26 cellular contexts compared by ENCODE assay signal in genomic region chr9:113515862-113516261, GRCh38. TPM values are rescaled to one million over a fixed set of nuclear protein-coding genes. Genes with fewer than 3 reads are reported as not detected.
A peak's percentile ranks its signal among the peaks of the same experiment; 100 is the strongest.
DNase-seq lines count a peak whose midpoint lies in the region; ATAC-seq and TF ChIP-seq lines count a peak whose summit lies in the region.
"Had no signal": no experiment of that assay in that cellular context is flagged by ENCODE, and none has a peak within 500 bp of the region (broad histone marks: within the 10 kb centered on the region; RNA-seq: fewer than 3 reads in every experiment).

No MANE protein-coding gene starts in this region.

- H3K9me3 ChIP-seq in KOPT-K1 (ENCODE audit: insufficient read depth, low read length, poor library complexity, severe bottlenecking), result no peaks in the 10 kb centered on the region
- H3K9me3 ChIP-seq in Caco-2, result no peaks in the 10 kb centered on the region
- H3K9me3 ChIP-seq: stomach, tibial nerve had no signal

- no peak overlapping the region for H3K4me3 Mint-ChIP-seq in T-helper 1 cell treated with Interleukin-12 subunit alpha and Interleukin-12 subunit beta and Interleukin-4 antibody, amounts not matched to agents 30 μg/mL and 1 μg/mL, for 36 hours
- H3K4me3 Mint-ChIP-seq in endothelial cell (ENCODE audit: unreplicated experiment) (peak overlapping the region; percentile 82), natural killer cell (peak overlapping the region; percentile 49), Caco-2 (ENCODE audit: unreplicated experiment) (no peak overlapping the region)
- no peak overlapping the region for H3K4me3 Mint-ChIP-seq in activated CD8-positive, alpha-beta memory T cell treated with anti-CD3 and anti-CD28 coated beads, Interleukin-2, amount 10 ng/mL, durations not matched to agents 7 days and 5 days

- H3K4me1 ChIP-seq in Caco-2, result peaks cover 16% of the 10 kb centered on the region

- H3K4me1 Mint-ChIP-seq in T-helper 1 cell treated with Interleukin-12 subunit alpha and Interleukin-12 subunit beta and Interleukin-4 antibody, amounts not matched to agents 30 μg/mL and 1 μg/mL, for 36 hours (ENCODE audit: low read depth), result peaks cover 79% of the 10 kb centered on the region
- H3K4me1 Mint-ChIP-seq in endothelial cell (ENCODE audit: unreplicated experiment) (peaks cover 83% of the 10 kb centered on the region), natural killer cell (peaks cover 87 to 93% of the 10 kb centered on the region in 2 donors), Caco-2 (ENCODE audit: low read depth, unreplicated experiment) (peaks cover 24% of the 10 kb centered on the region)
- peaks cover 81% of the 10 kb centered on the region for H3K4me1 Mint-ChIP-seq in activated CD8-positive, alpha-beta memory T cell treated with anti-CD3 and anti-CD28 coated beads, Interleukin-2, amount 10 ng/mL, durations not matched to agents 7 days and 5 days

- peak overlapping the region; percentile 85 for H3K27ac ChIP-seq in KOPT-K1 (ENCODE audit: low read depth, low read length, poor library complexity, severe bottlenecking)
- H3K27ac ChIP-seq: tibial nerve had no signal

- POLR2A ChIA-PET in Caco-2 (lab: Charles Lee), result no interaction called here

- H3K36me3 ChIP-seq in KOPT-K1 (ENCODE audit: insufficient read depth, low read length) (no peaks in the 10 kb centered on the region), Caco-2 (ENCODE audit: control insufficient read depth, insufficient read depth, low read length) (peaks cover 3% of the 10 kb centered on the region)
- H3K36me3 ChIP-seq: tibial nerve had no signal

- no peaks in the 10 kb centered on the region for H3K27me3 Mint-ChIP-seq in T-helper 1 cell treated with Interleukin-12 subunit alpha and Interleukin-12 subunit beta and Interleukin-4 antibody, amounts not matched to agents 30 μg/mL and 1 μg/mL, for 36 hours (ENCODE audit: low read depth)
- peaks cover 19% of the 10 kb centered on the region for H3K27me3 Mint-ChIP-seq in endothelial cell (ENCODE audit: unreplicated experiment)
- no peaks in the 10 kb centered on the region for H3K27me3 Mint-ChIP-seq in natural killer cell (ENCODE audit: low read depth in 2 of 2)
- no peaks in the 10 kb centered on the region for H3K27me3 Mint-ChIP-seq in activated CD8-positive, alpha-beta memory T cell treated with anti-CD3 and anti-CD28 coated beads, Interleukin-2, amount 10 ng/mL, durations not matched to agents 7 days and 5 days
- no peaks in the 10 kb centered on the region for H3K27me3 Mint-ChIP-seq in Caco-2 (ENCODE audit: insufficient read depth, unreplicated experiment)

- no peaks in the 10 kb centered on the region for H3K27me3 ChIP-seq in Caco-2 (replicated peaks; ENCODE audit: control insufficient read depth, insufficient read depth, low read length)
- H3K27me3 ChIP-seq: stomach, tibial nerve had no signal

- intact Hi-C loops in natural killer cell (cut with micrococcal nuclease), result loop anchor here (2.0 to 10.0 kb wide), 3 partner anchors 69 to 241 kb away; partner anchors contain the start of genes C9orf43, CDC26, POLE3 and PRPF4
- intact Hi-C loops in Caco-2 (cut with micrococcal nuclease; ENCODE audit: unreplicated experiment), result loop anchor here (5.0 kb wide), 1 partner anchor 54 kb away; the partner anchor contains the start of gene RGS3

- no peak for ATAC-seq in natural killer cell
- no peak for ATAC-seq in activated CD8-positive, alpha-beta memory T cell treated with anti-CD3 and anti-CD28 coated beads, Interleukin-2, amount 10 ng/mL, durations not matched to agents 7 days and 5 days
- ATAC-seq: esophagus mucosa, Panc1 had no signal

- CTCF ChIA-PET in activated CD8-positive, alpha-beta memory T cell treated with anti-CD3 and anti-CD28 coated beads, Interleukin-2, amount 10 ng/mL, durations not matched to agents 7 days and 5 days (lab: Charles Lee), result interaction anchor here (2.2 to 10.1 kb wide), 2 partner anchors 8 to 65 kb away, joined by 10 to 105 read pairs; no protein-coding TSS in a partner anchor
- CTCF ChIA-PET in Caco-2 (lab: Charles Lee), result no interaction called here

- H3K9me3 Mint-ChIP-seq in T-helper 1 cell treated with Interleukin-12 subunit alpha and Interleukin-12 subunit beta and Interleukin-4 antibody, amounts not matched to agents 30 μg/mL and 1 μg/mL, for 36 hours, result no peaks in the 10 kb centered on the region
- H3K9me3 Mint-ChIP-seq in endothelial cell (ENCODE audit: unreplicated experiment), result no peaks in the 10 kb centered on the region
- H3K9me3 Mint-ChIP-seq in natural killer cell, result no peaks in the 10 kb centered on the region
- H3K9me3 Mint-ChIP-seq in activated CD8-positive, alpha-beta memory T cell treated with anti-CD3 and anti-CD28 coated beads, Interleukin-2, amount 10 ng/mL, durations not matched to agents 7 days and 5 days (ENCODE audit: low read depth), result no peaks in the 10 kb centered on the region
- no peaks in the 10 kb centered on the region for H3K9me3 Mint-ChIP-seq in Caco-2 (ENCODE audit: unreplicated experiment)

- no peak overlapping the region for H3K4me3 ChIP-seq in Caco-2 (ENCODE audit: low read depth, low read length)
- H3K4me3 ChIP-seq: smooth muscle cell, stomach, tibial nerve had no signal

- BruUV-seq in Caco-2 (replicated peaks; lab: Mats Ljungman, UMichigan), result no TSS peak

- H3K36me3 Mint-ChIP-seq in T-helper 1 cell treated with Interleukin-12 subunit alpha and Interleukin-12 subunit beta and Interleukin-4 antibody, amounts not matched to agents 30 μg/mL and 1 μg/mL, for 36 hours (ENCODE audit: low read depth), result peaks cover 7% of the 10 kb centered on the region
- H3K36me3 Mint-ChIP-seq in endothelial cell (ENCODE audit: low read depth, unreplicated experiment) (peaks cover 79% of the 10 kb centered on the region), natural killer cell (peaks cover 19% of the 10 kb centered on the region), Caco-2 (ENCODE audit: insufficient read depth, unreplicated experiment) (peaks cover 100% of the 10 kb centered on the region)
- H3K36me3 Mint-ChIP-seq in activated CD8-positive, alpha-beta memory T cell treated with anti-CD3 and anti-CD28 coated beads, Interleukin-2, amount 10 ng/mL, durations not matched to agents 7 days and 5 days, result peaks cover 10% of the 10 kb centered on the region

- peak overlapping the region; percentile 57 for H3K27ac Mint-ChIP-seq in T-helper 1 cell treated with Interleukin-12 subunit alpha and Interleukin-12 subunit beta and Interleukin-4 antibody, amounts not matched to agents 30 μg/mL and 1 μg/mL, for 36 hours
- H3K27ac Mint-ChIP-seq in endothelial cell (ENCODE audit: unreplicated experiment) (peak overlapping the region; percentile 74), natural killer cell (peak overlapping the region; percentile 88 to 98), Caco-2 (ENCODE audit: unreplicated experiment) (no peak overlapping the region)
- H3K27ac Mint-ChIP-seq in activated CD8-positive, alpha-beta memory T cell treated with anti-CD3 and anti-CD28 coated beads, Interleukin-2, amount 10 ng/mL, durations not matched to agents 7 days and 5 days, result no peak overlapping the region

- TF ChIP-seq CTCF in endothelial cell (IDR thresholded peaks at IDR 0.05; ENCODE audit: unreplicated experiment) (no peak), natural killer cell (IDR thresholded peaks at IDR 0.05) (no peak), Caco-2 (IDR thresholded peaks at IDR 0.05; ENCODE audit: insufficient read depth in 1 of 2, low read depth in 1 of 2, low read length in 1 of 2, severe bottlenecking in 1 of 2, unreplicated experiment in 1 of 2) (no peak)

- DNase-seq in T-helper 1 cell (no peak), endothelial cell (ENCODE audit: low spot score) (no peak), natural killer cell (no peak), COLO668 (lab: John Stamatoyannopoulos, UW; ENCODE audit: unreplicated experiment) (no peak), Caco-2 (no peak)
- no peak for DNase-seq in activated CD8-positive, alpha-beta memory T cell treated with anti-CD3 and anti-CD28 coated beads, Interleukin-2, amount 10 ng/mL, durations not matched to agents 7 days and 5 days
- DNase-seq: 8988T; activated CD4-positive, alpha-beta T cell treated with anti-CD3 and anti-CD28 coated beads, Interleukin-2, amount 50 U/mL, for 48 hours; activated naive CD4-positive, alpha-beta T cell treated with Interleukin-2 at 50 U/mL for 16 hours; activated T-cell treated with anti-CD3 and anti-CD28 coated beads for 4 hours; AML-193; effector CD4-positive, alpha-beta T cell; GDM1; HCEC 1CT; mammary epithelial cell; MM.1S; NCI-H1417 treated with DMSO at 0.1 percent for 48 hours; SIG-M5; stimulated activated CD4-positive, alpha-beta T cell treated with anti-CD3 and anti-CD28 coated beads, Interleukin-4, amount 100 ng/mL, for 1 hour; stomach had no signal

RNA-seq across cellular contexts. Expression of gene RGS3, which starts 52.3 kb away (rescaled TPM):
- 474 TPM for total RNA-seq in endothelial cell (ENCODE audit: unreplicated experiment)
- total RNA-seq in natural killer cell, result 100 to 1,000 TPM; 148 to 269 (median 190) TPM
- 10 to 100 TPM; 57.1 to 76.4 TPM for total RNA-seq in activated CD8-positive, alpha-beta memory T cell treated with anti-CD3 and anti-CD28 coated beads, Interleukin-2, amount 10 ng/mL, durations not matched to agents 7 days and 5 days
- 70.8 and 71.1 TPM in 2 replicates for total RNA-seq in Caco-2 (2022)

Comparison
In these comparisons a context has a peak if more than half of its experiments do, and no peak if none do; other contexts are left out.
1. H3K27ac Mint-ChIP-seq: peak in T-helper 1 cell treated with Interleukin-12 subunit alpha and Interleukin-12 subunit beta and Interleukin-4 antibody, amounts not matched to agents 30 μg/mL and 1 μg/mL, for 36 hours (single experiment), endothelial cell (single experiment) and natural killer cell (2 of 2); none in activated CD8-positive, alpha-beta memory T cell treated with anti-CD3 and anti-CD28 coated beads, Interleukin-2, amount 10 ng/mL, durations not matched to agents 7 days and 5 days (single experiment) and Caco-2 (single experiment).
2. H3K4me3 Mint-ChIP-seq: peak in endothelial cell (single experiment) and natural killer cell (single experiment); none in T-helper 1 cell treated with Interleukin-12 subunit alpha and Interleukin-12 subunit beta and Interleukin-4 antibody, amounts not matched to agents 30 μg/mL and 1 μg/mL, for 36 hours (single experiment), activated CD8-positive, alpha-beta memory T cell treated with anti-CD3 and anti-CD28 coated beads, Interleukin-2, amount 10 ng/mL, durations not matched to agents 7 days and 5 days (single experiment) and Caco-2 (single experiment).